ENCODE assay signal across 8 cellular contexts in the genomic region with DNA sequence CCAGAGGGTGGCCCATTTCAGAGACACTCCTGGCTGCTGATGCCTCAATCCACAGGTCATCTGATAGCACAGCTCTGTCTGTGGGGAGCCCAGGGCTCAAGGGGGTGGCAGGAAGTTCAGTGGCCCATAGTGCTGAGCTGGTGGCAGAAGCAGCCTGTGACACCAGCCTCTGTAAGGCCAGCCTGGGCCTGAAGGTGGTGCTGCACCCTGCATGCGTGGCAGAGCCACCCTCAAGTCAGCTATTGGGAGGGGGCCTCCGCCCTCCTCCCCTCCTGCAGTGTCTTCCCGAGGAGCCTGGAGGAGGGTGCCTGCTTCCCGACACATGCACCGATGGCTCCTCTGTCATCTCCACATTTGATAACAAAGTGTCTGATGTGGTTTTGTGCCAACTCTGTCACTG. TPM values are rescaled to one million over a fixed set of nuclear protein-coding genes. Genes with fewer than 3 reads are reported as not detected.
A peak's percentile ranks its signal among the peaks of the same experiment; 100 is the strongest.
DNase-seq lines count a peak whose midpoint lies in the region; ATAC-seq and TF ChIP-seq lines count a peak whose summit lies in the region.

No MANE protein-coding gene starts in this region.

- peaks cover 0 to 1% (median 0%) of the 10 kb centered on the region in 7 donors for H3K9me3 Mint-ChIP-seq in CD4-positive, CD25-positive, alpha-beta regulatory T cell
- H3K9me3 Mint-ChIP-seq in stimulated activated naive CD8-positive, alpha-beta T cell treated with anti-CD3 and anti-CD28 coated beads, Interleukin-15, amount 100 ng/mL, for 72 hours: no peaks in the 10 kb centered on the region

- ATAC-seq in CD4-positive, CD25-positive, alpha-beta regulatory T cell (ENCODE audit: low read depth in 2 of 2): peak; percentile 87
- peak; percentile 61 for ATAC-seq in GM18873 (IDR thresholded peaks at IDR 0.05; ENCODE audit: low FRiP score, unreplicated experiment)
- ATAC-seq in HG02943 (IDR thresholded peaks at IDR 0.05; ENCODE audit: low read depth, unreplicated experiment): peak; percentile 70
- peak; percentile 88 for ATAC-seq in SK-N-SH treated with all-trans-retinoic acid at 6 μM for 48 hours
- peak; percentile 83 for ATAC-seq in stimulated activated naive CD8-positive, alpha-beta T cell treated with anti-CD3 and anti-CD28 coated beads, Interleukin-15, amount 100 ng/mL, for 72 hours

- DNase-seq in CD4-positive, CD25-positive, alpha-beta regulatory T cell: peak; percentile 10 to 68 (median 11)
- DNase-seq in foreskin fibroblast (peak in 1 of 2 donors; percentile 18), LoVo (ENCODE audit: low spot score) (no peak), middle frontal gyrus (ENCODE audit: extremely low spot score, low spot score) (no peak)
- DNase-seq in stimulated activated naive CD8-positive, alpha-beta T cell treated with anti-CD3 and anti-CD28 coated beads, Interleukin-15, amount 100 ng/mL, for 72 hours: peak; percentile 25 to 39

- no peaks in the 10 kb centered on the region for H3K36me3 ChIP-seq in CD4-positive, CD25-positive, alpha-beta regulatory T cell (ENCODE audit: control insufficient read depth, insufficient read depth, low read length)

- H3K27me3 Mint-ChIP-seq in CD4-positive, CD25-positive, alpha-beta regulatory T cell: no peaks in the 10 kb centered on the region
- no peaks in the 10 kb centered on the region for H3K27me3 Mint-ChIP-seq in stimulated activated naive CD8-positive, alpha-beta T cell treated with anti-CD3 and anti-CD28 coated beads, Interleukin-15, amount 100 ng/mL, for 72 hours

- H3K36me3 Mint-ChIP-seq in CD4-positive, CD25-positive, alpha-beta regulatory T cell: no peaks in the 10 kb centered on the region

- H3K27me3 ChIP-seq in CD4-positive, CD25-positive, alpha-beta regulatory T cell (ENCODE audit: control insufficient read depth, insufficient read depth, low read length): no peaks in the 10 kb centered on the region

- TF ChIP-seq CTCF in foreskin fibroblast (IDR thresholded peaks at IDR 0.05; ENCODE audit: low read depth, low read length): peak; percentile 34

- peak overlapping the region in 1 of 3 donors; percentile 66 for H3K27ac Mint-ChIP-seq in CD4-positive, CD25-positive, alpha-beta regulatory T cell
- H3K27ac Mint-ChIP-seq in stimulated activated naive CD8-positive, alpha-beta T cell treated with anti-CD3 and anti-CD28 coated beads, Interleukin-15, amount 100 ng/mL, for 72 hours: no peak overlapping the region

- H3K4me3 Mint-ChIP-seq in CD4-positive, CD25-positive, alpha-beta regulatory T cell: no peak overlapping the region
- no peak overlapping the region for H3K4me3 Mint-ChIP-seq in stimulated activated naive CD8-positive, alpha-beta T cell treated with anti-CD3 and anti-CD28 coated beads, Interleukin-15, amount 100 ng/mL, for 72 hours

- H3K27ac ChIP-seq in CD4-positive, CD25-positive, alpha-beta regulatory T cell (ENCODE audit: insufficient read depth, low read length, poor library complexity, severe bottlenecking): no peak overlapping the region

- no peak overlapping the region for H3K4me3 ChIP-seq in CD4-positive, CD25-positive, alpha-beta regulatory T cell (ENCODE audit: low read depth, low read length)
- H3K4me3 ChIP-seq in foreskin fibroblast (ENCODE audit: low read depth in 1 of 2, low read length in 2 of 2): no peak overlapping the region

- H3K4me1 Mint-ChIP-seq in CD4-positive, CD25-positive, alpha-beta regulatory T cell: peaks cover 0 to 23% (median 7%) of the 10 kb centered on the region in 4 donors
- H3K4me1 Mint-ChIP-seq in stimulated activated naive CD8-positive, alpha-beta T cell treated with anti-CD3 and anti-CD28 coated beads, Interleukin-15, amount 100 ng/mL, for 72 hours: peaks cover 61% of the 10 kb centered on the region

- no peaks in the 10 kb centered on the region for H3K4me1 ChIP-seq in CD4-positive, CD25-positive, alpha-beta regulatory T cell (ENCODE audit: control insufficient read depth, insufficient read depth, low read length, poor library complexity, severe bottlenecking)

- no peaks in the 10 kb centered on the region for H3K9me3 ChIP-seq in CD4-positive, CD25-positive, alpha-beta regulatory T cell (ENCODE audit: control insufficient read depth in 2 of 2, low read length in 2 of 2)

TF ChIP-seq in SK-N-SH treated with all-trans-retinoic acid at 6 μM for 48 hours, 23 proteins besides CTCF, POLR2A, EP300 and RAD21 (continues in another document):
- TF ChIP-seq TSHZ2 (CRISPR knock-in tag; IDR thresholded peaks at IDR 0.05) (no peak), ZC3H10 (CRISPR knock-in tag; IDR thresholded peaks at IDR 0.05) (no peak), CSRNP3 (CRISPR knock-in tag; IDR thresholded peaks at IDR 0.05) (no peak), PPARA (CRISPR knock-in tag; IDR thresholded peaks at IDR 0.05; ENCODE audit: borderline replicate concordance) (no peak), ARNTL (CRISPR knock-in tag; IDR thresholded peaks at IDR 0.05; ENCODE audit: borderline replicate concordance, low read depth) (no peak), TOX (CRISPR knock-in tag; IDR thresholded peaks at IDR 0.05; ENCODE audit: borderline replicate concordance) (no peak), GLIS3 (CRISPR knock-in tag; IDR thresholded peaks at IDR 0.05) (no peak), SNAI2 (CRISPR knock-in tag; IDR thresholded peaks at IDR 0.05) (no peak), ESRRG (CRISPR knock-in tag; IDR thresholded peaks at IDR 0.05) (no peak)
- TF ChIP-seq, protein P1, sequence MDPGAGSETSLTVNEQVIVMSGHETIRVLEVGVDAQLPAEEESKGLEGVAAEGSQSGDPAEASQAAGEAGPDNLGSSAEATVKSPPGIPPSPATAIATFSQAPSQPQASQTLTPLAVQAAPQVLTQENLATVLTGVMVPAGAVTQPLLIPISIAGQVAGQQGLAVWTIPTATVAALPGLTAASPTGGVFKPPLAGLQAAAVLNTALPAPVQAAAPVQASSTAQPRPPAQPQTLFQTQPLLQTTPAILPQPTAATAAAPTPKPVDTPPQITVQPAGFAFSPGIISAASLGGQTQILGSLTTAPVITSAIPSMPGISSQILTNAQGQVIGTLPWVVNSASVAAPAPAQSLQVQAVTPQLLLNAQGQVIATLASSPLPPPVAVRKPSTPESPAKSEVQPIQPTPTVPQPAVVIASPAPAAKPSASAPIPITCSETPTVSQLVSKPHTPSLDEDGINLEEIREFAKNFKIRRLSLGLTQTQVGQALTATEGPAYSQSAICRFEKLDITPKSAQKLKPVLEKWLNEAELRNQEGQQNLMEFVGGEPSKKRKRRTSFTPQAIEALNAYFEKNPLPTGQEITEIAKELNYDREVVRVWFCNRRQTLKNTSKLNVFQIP (CRISPR knock-in tag; IDR thresholded peaks at IDR 0.05; ENCODE audit: borderline replicate concordance, low read depth): no peak

RNA-seq across cellular contexts. Expression of gene PLA1A, which starts 3.0 kb away (rescaled TPM):
- total RNA-seq in CD4-positive, CD25-positive, alpha-beta regulatory T cell: not detected
- polyA plus RNA-seq in CD4-positive, CD25-positive, alpha-beta regulatory T cell: under 1 TPM in 1 of 4 donors, not detected in 3; 0.18 TPM

RNA-seq across cellular contexts. Expression of gene ADPRH, which starts 21.4 kb away (rescaled TPM):
- 6.6 TPM for total RNA-seq in CD4-positive, CD25-positive, alpha-beta regulatory T cell
- 10 to 100 TPM in 3 of 4 donors, 1 to 10 TPM in 1; 6.2 to 17.2 (median 14.6) TPM for polyA plus RNA-seq in CD4-positive, CD25-positive, alpha-beta regulatory T cell

RNA-seq across cellular contexts. Expression of gene CD80, which starts 41.3 kb away (rescaled TPM):
- total RNA-seq in CD4-positive, CD25-positive, alpha-beta regulatory T cell: 24.2 TPM
- 1 to 10 TPM in 3 of 4 donors, under 1 TPM in 1; 0.87 to 2.8 (median 1.9) TPM for polyA plus RNA-seq in CD4-positive, CD25-positive, alpha-beta regulatory T cell

RNA-seq across cellular contexts. Expression of gene POPDC2, which starts 59.7 kb away (rescaled TPM):
- total RNA-seq in CD4-positive, CD25-positive, alpha-beta regulatory T cell: 5.5 TPM
- 1 to 10 TPM; 1.9 to 3.2 (median 2.4) TPM for polyA plus RNA-seq in CD4-positive, CD25-positive, alpha-beta regulatory T cell

Comparison
In these comparisons a context has a peak if more than half of its experiments do, and no peak if none do; other contexts are left out.
1. DNase-seq: peak in CD4-positive, CD25-positive, alpha-beta regulatory T cell (3 of 3) and stimulated activated naive CD8-positive, alpha-beta T cell treated with anti-CD3 and anti-CD28 coated beads, Interleukin-15, amount 100 ng/mL, for 72 hours (2 of 2); none in LoVo (single experiment) and middle frontal gyrus (single experiment).
2. Peak in every context shown above with its lines, with median percentiles within 50 percentile points of each other: ATAC-seq.